Comparison of ENCODE assay signal across 1 cellular context in the genomic region with DNA sequence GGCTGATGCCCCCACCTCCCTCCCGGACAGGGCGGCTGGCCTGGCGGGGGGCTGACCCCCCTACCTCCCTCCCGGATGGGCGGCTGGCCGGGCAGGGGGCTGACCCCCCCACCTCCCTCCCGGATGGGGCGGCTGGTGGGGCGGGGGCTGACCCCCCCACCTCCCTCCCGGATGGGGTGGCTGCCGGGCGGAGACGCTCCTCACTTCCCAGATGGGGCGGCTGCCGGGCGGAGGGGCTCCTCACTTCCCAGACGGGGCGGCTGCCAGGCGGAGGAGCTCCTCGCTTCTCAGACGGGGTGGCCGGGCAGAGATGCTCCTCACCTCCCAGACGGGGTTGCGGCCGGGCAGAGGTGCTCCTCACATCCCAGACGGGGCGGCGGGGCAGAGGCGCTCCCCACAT.
DNase-seq lines count a peak whose midpoint lies in the region; FAIRE-seq and TF ChIP-seq lines count a peak whose summit lies in the region.
"Not testable (repeated sequence)": the region's sequence is repeated elsewhere in the genome, so short reads cannot be mapped to it uniquely, and the experiment has no call there.

No MANE protein-coding gene starts in this region.

- H3K27ac ChIP-seq in kidney (ENCODE audit: low read depth in 2 of 2, low read length in 2 of 2) = not testable (repeated sequence)

- not testable (repeated sequence) for H3K9ac ChIP-seq in kidney (ENCODE audit: low read length in 2 of 2)

- not testable (repeated sequence) for H3K4me1 ChIP-seq in kidney (ENCODE audit: control insufficient read depth in 1 of 2, insufficient read depth in 1 of 2, low read depth in 1 of 2, low read length in 2 of 2)

- intact Hi-C loops in kidney (cut with DNase I) = not testable (repeated sequence)

- FAIRE-seq in kidney (lab: Jason Lieb, UNC) = not testable (repeated sequence)

- DNase-seq in kidney = peak; percentile 53

- not testable (repeated sequence) for TF ChIP-seq CTCF in kidney (IDR thresholded peaks at IDR 0.05; ENCODE audit: borderline replicate concordance, extremely low read depth, insufficient read depth)

- not testable (repeated sequence) for H3K36me3 ChIP-seq in kidney (ENCODE audit: control insufficient read depth in 1 of 2, insufficient read depth in 2 of 2, low read length in 2 of 2)

- not testable (repeated sequence) for H3K9me3 ChIP-seq in kidney (ENCODE audit: control insufficient read depth in 1 of 2, low read length in 2 of 2)

- not testable (repeated sequence) for H3K4me3 ChIP-seq in kidney (ENCODE audit: low read length in 2 of 2)
